In the genomic region with DNA sequence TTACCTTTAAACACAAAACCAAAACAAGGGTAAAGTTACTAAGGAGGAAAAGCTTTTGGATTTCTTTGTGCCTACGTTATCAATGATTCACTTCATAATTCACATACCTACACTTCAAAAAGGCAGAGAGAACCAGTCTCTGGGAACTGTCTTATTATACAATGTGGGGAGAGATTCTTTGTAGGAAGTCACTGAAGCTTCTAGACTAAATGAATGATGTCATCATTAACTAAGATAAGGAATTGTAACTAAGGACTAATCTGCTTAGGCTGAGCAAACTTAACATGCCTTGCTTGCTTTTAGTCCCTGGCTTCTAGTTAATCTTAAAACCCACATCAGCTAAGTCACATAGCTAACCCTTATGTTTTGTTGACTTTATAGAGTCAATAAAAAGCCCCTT, we compare ENCODE assay signal across 21 cellular contexts.
"Had no signal": no experiment of that assay in that cellular context is flagged by ENCODE, and none has a peak within 500 bp of the region (broad histone marks: within the 10 kb centered on the region; RNA-seq: fewer than 3 reads in every experiment).

No MANE protein-coding gene starts in this region.

- DNase-seq: activated CD4-positive, alpha-beta T cell treated with anti-CD3 and anti-CD28 coated beads, Interleukin-2, amount 10 ng/mL, durations not matched to agents 7 days and 5 days; activated CD8-positive, alpha-beta memory T cell treated with anti-CD3 and anti-CD28 coated beads for 24 hours; activated gamma-delta T cell treated with Interleukin-2 at 50 U/mL for 16 hours; amygdala; brain microvascular endothelial cell; cortex of kidney; effector CD4-positive, alpha-beta T cell; foreskin melanocyte; head of caudate nucleus; left lung; mammary epithelial cell; naive thymus-derived CD8-positive, alpha-beta T cell; stimulated activated CD4-positive, alpha-beta T cell treated with anti-CD3 and anti-CD28 coated beads, Interleukin-4, amount 100 ng/mL, for 4 hours; stimulated activated CD8-positive, alpha-beta memory T cell treated with anti-CD3 and anti-CD28 coated beads, Interleukin-4, amount 100 ng/mL, for 48 hours; stimulated activated naive CD8-positive, alpha-beta T cell treated with anti-CD3 and anti-CD28 coated beads, Interleukin-15, Interleukin-2, amounts not matched to agents 100 U/mL and 50 U/mL, for 24 hours; upper lobe of right lung had no signal

- H3K27me3 Mint-ChIP-seq: activated CD4-positive, alpha-beta T cell treated with anti-CD3 and anti-CD28 coated beads, Interleukin-2, amount 10 ng/mL, durations not matched to agents 7 days and 5 days; activated naive CD8-positive, alpha-beta T cell; central memory CD8-positive, alpha-beta T cell; naive thymus-derived CD8-positive, alpha-beta T cell had no signal

- ATAC-seq: left lung; naive thymus-derived CD8-positive, alpha-beta T cell; stimulated activated naive CD8-positive, alpha-beta T cell treated with anti-CD3 and anti-CD28 coated beads, Interleukin-15, Interleukin-2, amounts not matched to agents 100 U/mL and 50 U/mL, for 24 hours; upper lobe of right lung had no signal

- H3K27ac Mint-ChIP-seq: activated CD4-positive, alpha-beta T cell treated with anti-CD3 and anti-CD28 coated beads, Interleukin-2, amount 10 ng/mL, durations not matched to agents 7 days and 5 days; activated naive CD8-positive, alpha-beta T cell; naive thymus-derived CD8-positive, alpha-beta T cell had no signal

- H3K4me3 Mint-ChIP-seq: activated CD4-positive, alpha-beta T cell treated with anti-CD3 and anti-CD28 coated beads, Interleukin-2, amount 10 ng/mL, durations not matched to agents 7 days and 5 days; activated naive CD8-positive, alpha-beta T cell; central memory CD8-positive, alpha-beta T cell; naive thymus-derived CD8-positive, alpha-beta T cell had no signal

- H3K4me3 ChIP-seq: left lung, right atrium auricular region, skin epidermis, suprapubic skin, upper lobe of right lung had no signal

- H3K4me1 Mint-ChIP-seq: activated CD4-positive, alpha-beta T cell treated with anti-CD3 and anti-CD28 coated beads, Interleukin-2, amount 10 ng/mL, durations not matched to agents 7 days and 5 days; central memory CD8-positive, alpha-beta T cell; naive thymus-derived CD8-positive, alpha-beta T cell had no signal
